In the genomic region with DNA sequence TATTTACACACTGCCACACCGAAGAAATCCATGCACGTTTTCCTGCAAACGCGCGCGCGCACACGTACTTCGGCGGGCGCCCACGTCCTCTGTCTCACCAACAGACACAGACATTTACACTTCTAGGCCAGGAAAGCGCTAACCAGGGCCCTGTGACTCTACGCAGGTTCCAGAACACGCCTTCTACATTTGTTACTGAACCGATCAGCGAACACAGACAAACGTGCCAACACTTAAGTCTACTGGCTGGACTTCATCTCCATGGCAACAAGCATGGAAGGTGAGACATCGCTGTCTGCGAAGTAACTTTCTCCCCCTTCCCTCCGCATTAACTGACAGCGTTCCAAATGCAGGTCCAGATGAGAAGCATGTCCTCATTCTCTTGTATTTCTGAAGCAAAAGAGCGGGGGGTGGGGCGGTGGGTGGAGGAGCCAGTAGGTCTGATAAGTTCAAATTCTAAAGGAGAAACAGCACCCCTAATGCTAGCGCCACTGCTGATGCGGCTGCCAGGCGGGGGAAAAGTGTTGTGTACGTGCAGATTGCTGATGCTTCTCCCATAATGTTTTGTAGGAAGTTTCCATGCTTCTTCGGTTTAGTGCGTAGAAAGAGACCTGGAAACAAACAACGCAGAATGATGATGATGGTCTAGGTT, we compare ENCODE assay signal across 10 cellular contexts. TPM values are rescaled to one million over a fixed set of nuclear protein-coding genes. Genes with fewer than 3 reads are reported as not detected.
A peak's percentile ranks its signal among the peaks of the same experiment; 100 is the strongest.
DNase-seq lines count a peak whose midpoint lies in the region; ATAC-seq, FAIRE-seq and TF ChIP-seq lines count a peak whose summit lies in the region.
"Had no signal": no experiment of that assay in that cellular context is flagged by ENCODE, and none has a peak within 500 bp of the region (broad histone marks: within the 10 kb centered on the region; RNA-seq: fewer than 3 reads in every experiment).

Gene CTXN2 (plus strand): TSS at position 92 of the 652 bp plus-strand sequence. CDS start 9,636 bp downstream, outside the sequence.

- H3K27me3 Mint-ChIP-seq in activated CD4-positive, alpha-beta T cell treated with anti-CD3 and anti-CD28 coated beads, Interleukin-2, amount 10 ng/mL, durations not matched to agents 7 days and 5 days = peaks cover 33% of the 10 kb centered on the region
- H3K27me3 Mint-ChIP-seq in naive thymus-derived CD8-positive, alpha-beta T cell = peaks cover 17 to 68% (median 28%) of the 10 kb centered on the region in 5 donors

- DNase-seq in activated CD4-positive, alpha-beta T cell treated with anti-CD3 and anti-CD28 coated beads, Interleukin-2, amount 10 ng/mL, durations not matched to agents 7 days and 5 days = no peak
- DNase-seq in activated CD4-positive, alpha-beta T cell treated with anti-CD3 and anti-CD28 coated beads, Interleukin-2, amount 50 U/mL, for 48 hours = no peak
- DNase-seq in astrocyte of the cerebellum (ENCODE audit: low read depth) (no peak), keratinocyte (ENCODE audit: low read depth, low spot score) (no peak), erythroblast (lab: John Stamatoyannopoulos, UW) (no peak)
- DNase-seq in naive thymus-derived CD8-positive, alpha-beta T cell = no peak

- no peaks in the 10 kb centered on the region for H3K9me3 ChIP-seq in keratinocyte (ENCODE audit: control insufficient read depth, low read depth, low read length)
- no peaks in the 10 kb centered on the region for H3K9me3 ChIP-seq in stomach smooth muscle (ENCODE audit: control insufficient read depth in 2 of 2, low read length in 2 of 2)
- H3K9me3 ChIP-seq: BLaER1, esophagus muscularis mucosa had no signal

- H3K27ac ChIP-seq in keratinocyte (ENCODE audit: control insufficient read depth, insufficient read depth, low read length) = no peak within 1 kb of the TSS
- no peak within 1 kb of the TSS for H3K27ac ChIP-seq in stomach smooth muscle (ENCODE audit: low read length)
- H3K27ac ChIP-seq: BLaER1, esophagus muscularis mucosa had no signal

- CTCF ChIA-PET in activated CD4-positive, alpha-beta T cell treated with anti-CD3 and anti-CD28 coated beads, Interleukin-2, amount 10 ng/mL, durations not matched to agents 7 days and 5 days (lab: Charles Lee) = no interaction called here

- no peaks in the 10 kb centered on the region for H4K20me1 ChIP-seq in keratinocyte (ENCODE audit: control insufficient read depth, extremely low read depth, insufficient read depth, low read length)
- H4K20me1 ChIP-seq: BLaER1 had no signal

- no peaks in the 10 kb centered on the region for H3K9me3 Mint-ChIP-seq in activated CD4-positive, alpha-beta T cell treated with anti-CD3 and anti-CD28 coated beads, Interleukin-2, amount 10 ng/mL, durations not matched to agents 7 days and 5 days
- H3K9me3 Mint-ChIP-seq in naive thymus-derived CD8-positive, alpha-beta T cell = peaks cover 0 to 19% (median 5%) of the 10 kb centered on the region in 9 donors

- dilution Hi-C loops in keratinocyte (cut with MboI; ENCODE audit: extremely low pct_ligation_motif_present, low sequenced_read_pairs) = no loop called here

- in situ Hi-C loops in astrocyte of the cerebellum (cut with HindIII; ENCODE audit: low sequenced_read_pairs) = no loop called here

- TF ChIP-seq CTCF in astrocyte of the cerebellum (IDR thresholded peaks at IDR 0.05; ENCODE audit: low read depth, low read length, missing control alignments) (no peak), keratinocyte (optimal IDR thresholded peaks at IDR 0.05 in 1 of 3, IDR thresholded peaks at IDR 0.05 in 1 of 3, conservative IDR thresholded peaks at IDR 0.05 in 1 of 3; ENCODE audit: extremely low read depth in 1 of 3, insufficient read depth in 2 of 3, low read length in 3 of 3) (no peak)

- no peak within 1 kb of the TSS for H3K9ac ChIP-seq in keratinocyte (ENCODE audit: control insufficient read depth, extremely low read depth, insufficient read depth, low read length)
- no peak within 1 kb of the TSS for H3K9ac ChIP-seq in stomach smooth muscle (ENCODE audit: low read length in 2 of 2)
- H3K9ac ChIP-seq: BLaER1 had no signal

- H3K4me3 Mint-ChIP-seq in activated CD4-positive, alpha-beta T cell treated with anti-CD3 and anti-CD28 coated beads, Interleukin-2, amount 10 ng/mL, durations not matched to agents 7 days and 5 days = no peak within 1 kb of the TSS
- no peak within 1 kb of the TSS for H3K4me3 Mint-ChIP-seq in naive thymus-derived CD8-positive, alpha-beta T cell

- H3K27ac Mint-ChIP-seq in activated CD4-positive, alpha-beta T cell treated with anti-CD3 and anti-CD28 coated beads, Interleukin-2, amount 10 ng/mL, durations not matched to agents 7 days and 5 days = peak within 1 kb of the TSS; percentile 15
- H3K27ac Mint-ChIP-seq in naive thymus-derived CD8-positive, alpha-beta T cell = no peak within 1 kb of the TSS

- H3K36me3 Mint-ChIP-seq in activated CD4-positive, alpha-beta T cell treated with anti-CD3 and anti-CD28 coated beads, Interleukin-2, amount 10 ng/mL, durations not matched to agents 7 days and 5 days (ENCODE audit: low read depth) = no peaks in the 10 kb centered on the region
- H3K36me3 Mint-ChIP-seq in naive thymus-derived CD8-positive, alpha-beta T cell = peaks cover 0 to 18% (median 0%) of the 10 kb centered on the region in 3 donors

- peaks cover 3% of the 10 kb centered on the region for H3K4me1 Mint-ChIP-seq in activated CD4-positive, alpha-beta T cell treated with anti-CD3 and anti-CD28 coated beads, Interleukin-2, amount 10 ng/mL, durations not matched to agents 7 days and 5 days
- peaks cover 2 to 9% (median 4%) of the 10 kb centered on the region in 4 donors for H3K4me1 Mint-ChIP-seq in naive thymus-derived CD8-positive, alpha-beta T cell

- peak within 1 kb of the TSS; percentile 57 for H3K4me2 ChIP-seq in keratinocyte (ENCODE audit: control insufficient read depth, extremely low read depth, insufficient read depth, low read depth, low read length)
- H3K4me2 ChIP-seq: BLaER1 had no signal

- peak within 1 kb of the TSS; percentile 26 for H3K4me3 ChIP-seq in astrocyte of the cerebellum (ENCODE audit: low read depth, low read length)
- H3K4me3 ChIP-seq in keratinocyte (ENCODE audit: control insufficient read depth in 2 of 3, extremely low read depth in 1 of 3, insufficient read depth in 2 of 3, low read depth in 1 of 3, low read length in 3 of 3) = no peak within 1 kb of the TSS
- peak within 1 kb of the TSS; percentile 24 to 38 for H3K4me3 ChIP-seq in stomach smooth muscle (ENCODE audit: low read length in 2 of 2)
- H3K4me3 ChIP-seq: BLaER1, esophagus muscularis mucosa had no signal

- no peaks in the 10 kb centered on the region for H3K4me1 ChIP-seq in keratinocyte (ENCODE audit: control insufficient read depth, extremely low read depth, insufficient read depth, low read length)
- peaks cover 5% of the 10 kb centered on the region for H3K4me1 ChIP-seq in stomach smooth muscle (ENCODE audit: control insufficient read depth, insufficient read depth, low read length)
- H3K4me1 ChIP-seq: BLaER1 had no signal

- H3K36me3 ChIP-seq in keratinocyte (ENCODE audit: control insufficient read depth in 2 of 2, extremely low read depth in 1 of 2, insufficient read depth in 2 of 2, low read length in 2 of 2) (no peaks in the 10 kb centered on the region), stomach smooth muscle (ENCODE audit: control insufficient read depth in 2 of 2, insufficient read depth in 2 of 2, low read length in 2 of 2) (no peaks in the 10 kb centered on the region)
- H3K36me3 ChIP-seq: BLaER1, esophagus muscularis mucosa had no signal

- H3K27me3 ChIP-seq in keratinocyte (ENCODE audit: control insufficient read depth, extremely low read depth, insufficient read depth, low read length) (peaks cover 11% of the 10 kb centered on the region), stomach smooth muscle (ENCODE audit: control insufficient read depth in 1 of 2, insufficient read depth in 2 of 2, low read length in 2 of 2) (peaks cover 5 to 14% of the 10 kb centered on the region in 2 donors)
- H3K27me3 ChIP-seq: BLaER1 had no signal

- H3K9me1 ChIP-seq in keratinocyte (ENCODE audit: control insufficient read depth, extremely low read depth, insufficient read depth, low read length) = no peaks in the 10 kb centered on the region

- ATAC-seq in naive thymus-derived CD8-positive, alpha-beta T cell = no peak
- no peak for ATAC-seq in HG03442 (IDR thresholded peaks at IDR 0.05; ENCODE audit: unreplicated experiment)

- H3K79me2 ChIP-seq in keratinocyte (ENCODE audit: control insufficient read depth, insufficient read depth, low read length) = no peaks in the 10 kb centered on the region

- no peak within 1 kb of the TSS for H2AFZ ChIP-seq in keratinocyte (ENCODE audit: control insufficient read depth, low read length)

- no peak for TF ChIP-seq POLR2A in erythroblast (IDR thresholded peaks at IDR 0.05; ENCODE audit: low read length)

- POLR2A ChIA-PET in activated CD4-positive, alpha-beta T cell treated with anti-CD3 and anti-CD28 coated beads, Interleukin-2, amount 10 ng/mL, durations not matched to agents 7 days and 5 days (lab: Charles Lee) = no interaction called here
- POLR2A ChIA-PET in naive thymus-derived CD8-positive, alpha-beta T cell (lab: Charles Lee) = no interaction called here

- no peak for FAIRE-seq in keratinocyte (lab: Jason Lieb, UNC)

RNA-seq across cellular contexts. Expression of gene CTXN2, which starts in this region (rescaled TPM):
- total RNA-seq in activated CD4-positive, alpha-beta T cell treated with anti-CD3 and anti-CD28 coated beads, Interleukin-2, amount 10 ng/mL, durations not matched to agents 7 days and 5 days = not detected
- not detected in 3 replicates for polyA plus RNA-seq in keratinocyte
- not detected for polyA plus RNA-seq in keratinocyte (2011; ENCODE audit: low read depth)
- polyA plus RNA-seq in keratinocyte (2011; cell fraction: cytosol; rRNA removed) = not detected in 2 replicates
- polyA plus RNA-seq in keratinocyte (2011; cell fraction: nucleus; rRNA removed) = not detected in 2 replicates
- polyA plus RNA-seq in keratinocyte (2012; ENCODE audit: low replicate concordance) = not detected in 2 replicates
- not detected in 3 replicates for polyA minus RNA-seq in keratinocyte
- not detected for polyA minus RNA-seq in keratinocyte (2011; cell fraction: cytosol; rRNA and poly(A)+ RNA removed)
- not detected in 2 replicates for polyA minus RNA-seq in keratinocyte (2011; cell fraction: nucleus; rRNA and poly(A)+ RNA removed)
- not detected for total RNA-seq in naive thymus-derived CD8-positive, alpha-beta T cell
- not detected for polyA plus RNA-seq in naive thymus-derived CD8-positive, alpha-beta T cell

Comparison
In these comparisons a context has a peak if more than half of its experiments do, and no peak if none do; other contexts are left out.
1. H3K4me3 ChIP-seq: peak in astrocyte of the cerebellum (single experiment) and stomach smooth muscle (2 of 2); none in keratinocyte (0 of 3).